8 cellular contexts compared by ENCODE assay signal in the genomic region with DNA sequence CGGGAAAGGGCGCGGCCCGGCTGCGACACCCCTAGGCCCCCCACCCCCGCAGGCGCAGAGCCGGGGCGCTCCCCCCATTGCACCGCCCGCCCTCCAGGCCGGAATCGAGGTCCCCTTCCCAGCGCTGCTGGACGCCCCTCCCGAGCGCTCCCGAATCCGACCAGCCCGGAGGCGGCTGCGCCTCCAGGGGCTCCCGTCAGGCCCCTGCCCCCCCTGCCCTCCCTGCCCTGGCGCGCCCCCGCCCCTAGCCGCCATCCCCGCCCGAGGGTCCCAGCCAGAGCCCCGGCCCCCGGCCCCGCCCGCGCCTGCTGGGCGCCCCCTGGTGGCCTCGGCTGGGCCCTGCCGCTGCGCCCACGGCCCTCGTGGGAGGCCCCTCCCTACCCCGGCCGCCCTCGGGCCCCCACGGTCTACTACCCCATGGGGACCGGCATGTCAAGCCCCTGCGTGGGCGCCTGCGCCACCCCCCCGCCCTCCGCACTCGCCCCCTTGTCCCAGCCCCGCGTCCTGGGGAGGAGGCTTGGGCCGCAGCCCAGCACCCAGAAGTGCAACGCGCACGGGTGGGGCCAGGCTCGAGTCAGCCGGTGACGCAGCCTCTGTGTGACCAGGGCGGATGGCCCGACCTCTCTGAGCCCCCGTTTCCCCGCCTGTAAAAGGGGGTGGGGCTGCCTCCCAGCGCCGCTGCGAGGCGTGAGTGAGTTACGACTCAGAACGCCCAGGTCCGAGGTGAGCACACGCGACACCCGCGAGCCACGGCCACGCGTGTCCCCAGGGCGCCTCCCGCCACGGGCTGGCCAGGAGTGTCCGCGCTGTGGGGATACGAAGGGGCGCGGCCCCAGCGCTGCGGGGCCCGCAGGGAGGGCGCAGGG.
DNase-seq lines count a peak whose midpoint lies in the region; ATAC-seq and TF ChIP-seq lines count a peak whose summit lies in the region.

No MANE protein-coding gene starts in this region.

- CTCF ChIA-PET in HEK293T (lab: Yijun Ruan, JAX): interaction anchor here (1.2 kb wide), 1 partner anchor 223 kb away, joined by 3 read pairs; no protein-coding TSS in a partner anchor
- CTCF ChIA-PET in activated naive CD4-positive, alpha-beta T cell treated with anti-CD3 and anti-CD28 coated beads for 36 hours (lab: Charles Lee): no interaction called here

- H3K4me1 Mint-ChIP-seq in activated naive CD4-positive, alpha-beta T cell treated with anti-CD3 and anti-CD28 coated beads for 36 hours (ENCODE audit: low read depth): peaks cover 4% of the 10 kb centered on the region
- peaks cover 3% of the 10 kb centered on the region for H3K4me1 Mint-ChIP-seq in glutamatergic neuron (ENCODE audit: low read depth, unreplicated experiment)

- H3K4me3 Mint-ChIP-seq in activated naive CD4-positive, alpha-beta T cell treated with anti-CD3 and anti-CD28 coated beads for 36 hours: peak overlapping the region; percentile 54
- no peak overlapping the region for H3K4me3 Mint-ChIP-seq in glutamatergic neuron (ENCODE audit: unreplicated experiment)

- H3K36me3 Mint-ChIP-seq in activated naive CD4-positive, alpha-beta T cell treated with anti-CD3 and anti-CD28 coated beads for 36 hours (ENCODE audit: low read depth): no peaks in the 10 kb centered on the region
- peaks cover 9% of the 10 kb centered on the region for H3K36me3 Mint-ChIP-seq in glutamatergic neuron (ENCODE audit: unreplicated experiment)

- no peaks in the 10 kb centered on the region for H3K27me3 Mint-ChIP-seq in activated naive CD4-positive, alpha-beta T cell treated with anti-CD3 and anti-CD28 coated beads for 36 hours (ENCODE audit: low read depth)
- peaks cover 11% of the 10 kb centered on the region for H3K27me3 Mint-ChIP-seq in glutamatergic neuron (ENCODE audit: unreplicated experiment)

- no peaks in the 10 kb centered on the region for H3K9me3 Mint-ChIP-seq in activated naive CD4-positive, alpha-beta T cell treated with anti-CD3 and anti-CD28 coated beads for 36 hours
- peaks cover 12% of the 10 kb centered on the region for H3K9me3 Mint-ChIP-seq in glutamatergic neuron (ENCODE audit: unreplicated experiment)

- DNase-seq in AML-193 (lab: John Stamatoyannopoulos, UW) (peak; percentile 38 to 48), HEK293T (ENCODE audit: extremely low spot score) (peak; percentile 73), glutamatergic neuron (peak; percentile 72), posterior vena cava (ENCODE audit: low spot score) (peak; percentile 96), ureter (ENCODE audit: low spot score) (peak; percentile 83), middle frontal gyrus (ENCODE audit: extremely low spot score, low spot score) (no peak)
- peak; percentile 70 for DNase-seq in activated naive CD4-positive, alpha-beta T cell treated with anti-CD3 and anti-CD28 coated beads for 36 hours

- TF ChIP-seq CTCF in glutamatergic neuron (IDR thresholded peaks at IDR 0.05; ENCODE audit: partially characterized antibody, unreplicated experiment): peak; percentile 78

- H3K27ac Mint-ChIP-seq in activated naive CD4-positive, alpha-beta T cell treated with anti-CD3 and anti-CD28 coated beads for 36 hours: no peak overlapping the region
- H3K27ac Mint-ChIP-seq in glutamatergic neuron (ENCODE audit: unreplicated experiment): no peak overlapping the region

- POLR2A ChIA-PET in HEK293T (lab: Yijun Ruan, JAX): no interaction called here

- intact Hi-C loops in activated naive CD4-positive, alpha-beta T cell treated with anti-CD3 and anti-CD28 coated beads for 36 hours (cut with micrococcal nuclease): no loop called here
- intact Hi-C loops in posterior vena cava (cut with DNase I): no loop called here

- peak; percentile 64 for ATAC-seq in SK-N-SH treated with all-trans-retinoic acid at 6 μM for 48 hours

TF ChIP-seq in HEK293T, 16 proteins besides CTCF, POLR2A, EP300 and RAD21:
- TF ChIP-seq TARDBP (IDR thresholded peaks at IDR 0.05) (peak; percentile 85), SP1 (IDR thresholded peaks at IDR 0.05) (no peak), FOXA1 (IDR thresholded peaks at IDR 0.05) (no peak), FOXK2 (IDR thresholded peaks at IDR 0.05) (no peak), CTBP1 (IDR thresholded peaks at IDR 0.05; ENCODE audit: borderline replicate concordance) (no peak), FOXM1 (IDR thresholded peaks at IDR 0.05; ENCODE audit: borderline replicate concordance) (no peak), LEF1 (IDR thresholded peaks at IDR 0.05; ENCODE audit: borderline replicate concordance) (no peak), SUZ12 (IDR thresholded peaks at IDR 0.05) (no peak), ARNT (IDR thresholded peaks at IDR 0.05) (no peak)

TF ChIP-seq in SK-N-SH treated with all-trans-retinoic acid at 6 μM for 48 hours, 23 proteins besides CTCF, POLR2A, EP300 and RAD21 (continues in another document):
- no peak for TF ChIP-seq GLIS3 (CRISPR knock-in tag; IDR thresholded peaks at IDR 0.05)
- no peak for TF ChIP-seq OSR1 (CRISPR knock-in tag; IDR thresholded peaks at IDR 0.05)
- no peak for TF ChIP-seq ZFP3 (CRISPR knock-in tag; IDR thresholded peaks at IDR 0.05)
- TF ChIP-seq CREB5 (CRISPR knock-in tag; IDR thresholded peaks at IDR 0.05; ENCODE audit: low read depth): no peak
- TF ChIP-seq PPARA (CRISPR knock-in tag; IDR thresholded peaks at IDR 0.05; ENCODE audit: borderline replicate concordance): no peak
- no peak for TF ChIP-seq ZNF565 (CRISPR knock-in tag; conservative IDR thresholded peaks at IDR 0.05; ENCODE audit: low read depth)
- TF ChIP-seq TOX (CRISPR knock-in tag; IDR thresholded peaks at IDR 0.05; ENCODE audit: borderline replicate concordance): no peak
- TF ChIP-seq PATZ1 (CRISPR knock-in tag; IDR thresholded peaks at IDR 0.05; ENCODE audit: borderline replicate concordance): no peak
- no peak for TF ChIP-seq RARB (CRISPR knock-in tag; IDR thresholded peaks at IDR 0.05)
- no peak for TF ChIP-seq CSRNP3 (CRISPR knock-in tag; IDR thresholded peaks at IDR 0.05)
- no peak for TF ChIP-seq TCF4 (CRISPR knock-in tag; IDR thresholded peaks at IDR 0.05; ENCODE audit: borderline replicate concordance)
- TF ChIP-seq BACH2 (CRISPR knock-in tag; IDR thresholded peaks at IDR 0.05; ENCODE audit: borderline replicate concordance): no peak
- TF ChIP-seq SNAI2 (CRISPR knock-in tag; IDR thresholded peaks at IDR 0.05): no peak
- no peak for TF ChIP-seq ZC3H10 (CRISPR knock-in tag; IDR thresholded peaks at IDR 0.05)
- no peak for TF ChIP-seq ESRRG (CRISPR knock-in tag; IDR thresholded peaks at IDR 0.05)
- TF ChIP-seq ZNF70 (CRISPR knock-in tag; IDR thresholded peaks at IDR 0.05): no peak
